In the genomic region with DNA sequence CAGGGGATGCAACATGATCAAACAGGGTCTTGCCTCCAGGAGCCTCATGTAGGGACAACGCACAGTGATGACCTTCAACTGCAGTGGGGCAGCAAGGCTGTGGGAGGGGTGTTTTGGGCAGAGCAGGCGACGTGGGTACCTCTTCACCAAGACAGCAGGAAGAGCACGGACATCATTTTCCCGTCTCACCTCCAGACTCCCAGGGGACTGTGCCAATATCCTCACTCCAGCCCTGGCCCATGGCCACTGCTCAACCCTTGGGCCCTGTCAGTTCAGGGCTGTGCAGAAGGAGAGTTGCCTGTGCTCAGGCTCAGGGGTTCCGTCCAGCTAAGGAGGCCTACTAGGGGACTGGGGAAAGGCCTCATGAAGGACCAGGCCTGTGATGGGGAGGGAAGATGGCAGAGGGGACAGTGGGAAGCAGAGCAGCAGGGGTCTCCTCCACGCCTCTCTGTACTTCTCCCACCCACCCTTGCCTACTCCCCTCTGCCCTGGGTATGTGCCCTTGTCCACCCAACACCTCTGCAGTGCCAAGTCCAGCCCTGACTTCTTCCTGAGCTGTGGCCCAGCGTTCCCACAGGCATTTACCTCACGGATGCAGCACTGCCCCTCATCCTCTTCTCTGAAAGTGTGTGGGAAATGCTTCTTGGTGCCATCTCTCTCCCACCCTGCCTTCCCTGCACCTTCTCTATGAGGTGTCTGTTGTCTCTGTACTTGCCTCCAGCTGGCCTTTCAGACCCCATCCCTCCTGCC, we compare ENCODE assay signal across 32 cellular contexts. TPM values are rescaled to one million over a fixed set of nuclear protein-coding genes. Genes with fewer than 3 reads are reported as not detected.
DNase-seq lines count a peak whose midpoint lies in the region; ATAC-seq lines count a peak whose summit lies in the region.
"Had no signal": no experiment of that assay in that cellular context is flagged by ENCODE, and none has a peak within 500 bp of the region (broad histone marks: within the 10 kb centered on the region; RNA-seq: fewer than 3 reads in every experiment).

No MANE protein-coding gene starts in this region.

- H3K27ac Mint-ChIP-seq in activated naive CD4-positive, alpha-beta T cell treated with anti-CD3 and anti-CD28 coated beads, Interleukin-2, amount 10 ng/mL, durations not matched to agents 7 days and 5 days, result peak overlapping the region; percentile 80
- no peak overlapping the region for H3K27ac Mint-ChIP-seq in activated naive CD4-positive, alpha-beta T cell treated with anti-CD3 and anti-CD28 coated beads for 36 hours
- peak overlapping the region; percentile 33 for H3K27ac Mint-ChIP-seq in central memory CD8-positive, alpha-beta T cell (ENCODE audit: low read depth)
- H3K27ac Mint-ChIP-seq in stimulated activated naive B cell treated with anti-CD40 and anti-IgM and Interleukin-4, amounts not matched to agents 10 μg/mL and 1 μg/mL and 100 μg/mL, for 72 hours, result peak overlapping the region; percentile 9
- H3K27ac Mint-ChIP-seq: activated B cell treated with CpG ODN at 0.5 μM for 24 hours had no signal

- intact Hi-C loops in activated naive CD4-positive, alpha-beta T cell treated with anti-CD3 and anti-CD28 coated beads for 36 hours (cut with micrococcal nuclease), result no loop called here
- intact Hi-C loops in left ventricle myocardium superior (cut with micrococcal nuclease), result no loop called here

- no peaks in the 10 kb centered on the region for H3K9me3 Mint-ChIP-seq in activated naive CD4-positive, alpha-beta T cell treated with anti-CD3 and anti-CD28 coated beads, Interleukin-2, amount 10 ng/mL, durations not matched to agents 7 days and 5 days
- H3K9me3 Mint-ChIP-seq in activated naive CD4-positive, alpha-beta T cell treated with anti-CD3 and anti-CD28 coated beads for 36 hours, result no peaks in the 10 kb centered on the region
- no peaks in the 10 kb centered on the region for H3K9me3 Mint-ChIP-seq in central memory CD8-positive, alpha-beta T cell
- no peaks in the 10 kb centered on the region for H3K9me3 Mint-ChIP-seq in stimulated activated naive B cell treated with anti-CD40 and anti-IgM and Interleukin-4, amounts not matched to agents 10 μg/mL and 1 μg/mL and 100 μg/mL, for 72 hours
- H3K9me3 Mint-ChIP-seq: activated B cell treated with CpG ODN at 0.5 μM for 24 hours, naive B cell had no signal

- no peak for DNase-seq in activated naive CD4-positive, alpha-beta T cell treated with anti-CD3 and anti-CD28 coated beads, Interleukin-2, amount 10 ng/mL, durations not matched to agents 7 days and 5 days
- no peak for DNase-seq in activated naive CD4-positive, alpha-beta T cell treated with anti-CD3 and anti-CD28 coated beads for 36 hours
- DNase-seq in Jurkat, Clone E6-1 (ENCODE audit: low read depth, low spot score), result no peak
- no peak for DNase-seq in central memory CD8-positive, alpha-beta T cell (ENCODE audit: low spot score in 2 of 2)
- no peak for DNase-seq in stimulated activated naive B cell treated with anti-CD40 and anti-IgM and Interleukin-4, amounts not matched to agents 10 μg/mL and 1 μg/mL and 100 μg/mL, for 72 hours
- no peak for DNase-seq in AG08395 (ENCODE audit: low spot score)
- no peak for DNase-seq in left ventricle myocardium superior
- DNase-seq in superior temporal gyrus (ENCODE audit: extremely low spot score), result no peak
- DNase-seq: activated B cell treated with CpG ODN at 0.5 μM for 24 hours; activated CD4-positive, alpha-beta T cell treated with anti-CD3 and anti-CD28 coated beads, Interleukin-2, amount 50 U/mL, for 48 hours; activated gamma-delta T cell; activated T-cell treated with anti-CD3 and anti-CD28 coated beads for 4 hours; BE2C; cerebellar nuclear complex; COR-L47; dermis blood vessel endothelial cell; DMS53; HCEC 1CT; IMR-90; lower lobe of right lung; midbrain; naive B cell; NCI-H1105 treated with DMSO at 0.1 percent for 48 hours; NCI-H1930; NCI-H2171 treated with DMSO at 0.1 percent for 48 hours; NCI-H510A; right lobe of liver; SIG-M5 had no signal

- H3K4me3 Mint-ChIP-seq in activated naive CD4-positive, alpha-beta T cell treated with anti-CD3 and anti-CD28 coated beads, Interleukin-2, amount 10 ng/mL, durations not matched to agents 7 days and 5 days, result peak overlapping the region; percentile 77
- no peak overlapping the region for H3K4me3 Mint-ChIP-seq in activated naive CD4-positive, alpha-beta T cell treated with anti-CD3 and anti-CD28 coated beads for 36 hours
- no peak overlapping the region for H3K4me3 Mint-ChIP-seq in central memory CD8-positive, alpha-beta T cell
- no peak overlapping the region for H3K4me3 Mint-ChIP-seq in stimulated activated naive B cell treated with anti-CD40 and anti-IgM and Interleukin-4, amounts not matched to agents 10 μg/mL and 1 μg/mL and 100 μg/mL, for 72 hours
- H3K4me3 Mint-ChIP-seq: activated B cell treated with CpG ODN at 0.5 μM for 24 hours had no signal

- ATAC-seq in central memory CD8-positive, alpha-beta T cell (replicated peaks; ENCODE audit: extremely low read depth, poor library complexity, severe bottlenecking), result no peak
- ATAC-seq in stimulated activated naive B cell treated with anti-CD40 and anti-IgM and Interleukin-4, amounts not matched to agents 10 μg/mL and 1 μg/mL and 100 μg/mL, for 72 hours (replicated peaks), result no peak
- ATAC-seq in left ventricle myocardium superior, result no peak
- ATAC-seq: lower lobe of right lung, right lobe of liver had no signal

- H3K4me3 ChIP-seq in Jurkat, Clone E6-1 (ENCODE audit: low read length), result peak overlapping the region; percentile 57
- H3K4me3 ChIP-seq: lower lobe of right lung, prostate gland, right lobe of liver, tibial nerve had no signal

- no peaks in the 10 kb centered on the region for H3K27me3 Mint-ChIP-seq in activated naive CD4-positive, alpha-beta T cell treated with anti-CD3 and anti-CD28 coated beads, Interleukin-2, amount 10 ng/mL, durations not matched to agents 7 days and 5 days
- no peaks in the 10 kb centered on the region for H3K27me3 Mint-ChIP-seq in activated naive CD4-positive, alpha-beta T cell treated with anti-CD3 and anti-CD28 coated beads for 36 hours (ENCODE audit: low read depth)
- H3K27me3 Mint-ChIP-seq in central memory CD8-positive, alpha-beta T cell, result no peaks in the 10 kb centered on the region
- H3K27me3 Mint-ChIP-seq in stimulated activated naive B cell treated with anti-CD40 and anti-IgM and Interleukin-4, amounts not matched to agents 10 μg/mL and 1 μg/mL and 100 μg/mL, for 72 hours, result no peaks in the 10 kb centered on the region
- H3K27me3 Mint-ChIP-seq: activated B cell treated with CpG ODN at 0.5 μM for 24 hours, naive B cell had no signal

- peaks cover 87% of the 10 kb centered on the region for H3K4me1 Mint-ChIP-seq in activated naive CD4-positive, alpha-beta T cell treated with anti-CD3 and anti-CD28 coated beads, Interleukin-2, amount 10 ng/mL, durations not matched to agents 7 days and 5 days
- peaks cover 13% of the 10 kb centered on the region for H3K4me1 Mint-ChIP-seq in activated naive CD4-positive, alpha-beta T cell treated with anti-CD3 and anti-CD28 coated beads for 36 hours (ENCODE audit: low read depth)
- peaks cover 40% of the 10 kb centered on the region for H3K4me1 Mint-ChIP-seq in central memory CD8-positive, alpha-beta T cell
- peaks cover 7 to 20% of the 10 kb centered on the region in 2 donors for H3K4me1 Mint-ChIP-seq in stimulated activated naive B cell treated with anti-CD40 and anti-IgM and Interleukin-4, amounts not matched to agents 10 μg/mL and 1 μg/mL and 100 μg/mL, for 72 hours
- H3K4me1 Mint-ChIP-seq: activated B cell treated with CpG ODN at 0.5 μM for 24 hours had no signal

- H3K36me3 Mint-ChIP-seq in activated naive CD4-positive, alpha-beta T cell treated with anti-CD3 and anti-CD28 coated beads, Interleukin-2, amount 10 ng/mL, durations not matched to agents 7 days and 5 days, result peaks cover 5% of the 10 kb centered on the region
- no peaks in the 10 kb centered on the region for H3K36me3 Mint-ChIP-seq in activated naive CD4-positive, alpha-beta T cell treated with anti-CD3 and anti-CD28 coated beads for 36 hours (ENCODE audit: low read depth)
- peaks cover 2% of the 10 kb centered on the region for H3K36me3 Mint-ChIP-seq in central memory CD8-positive, alpha-beta T cell (ENCODE audit: insufficient read depth)
- no peaks in the 10 kb centered on the region for H3K36me3 Mint-ChIP-seq in stimulated activated naive B cell treated with anti-CD40 and anti-IgM and Interleukin-4, amounts not matched to agents 10 μg/mL and 1 μg/mL and 100 μg/mL, for 72 hours
- H3K36me3 Mint-ChIP-seq: naive B cell had no signal

- CTCF ChIA-PET in activated naive CD4-positive, alpha-beta T cell treated with anti-CD3 and anti-CD28 coated beads, Interleukin-2, amount 10 ng/mL, durations not matched to agents 7 days and 5 days (lab: Charles Lee), result no interaction called here
- CTCF ChIA-PET in activated naive CD4-positive, alpha-beta T cell treated with anti-CD3 and anti-CD28 coated beads for 36 hours (lab: Charles Lee), result no interaction called here

RNA-seq across cellular contexts. Expression of gene IL9R, which starts 1.4 kb away (rescaled TPM):
- 1 to 10 TPM; 1.0 to 1.5 TPM for total RNA-seq in activated naive CD4-positive, alpha-beta T cell treated with anti-CD3 and anti-CD28 coated beads for 36 hours
- polyA plus RNA-seq in Jurkat, Clone E6-1 (2012; ENCODE audit: insufficient read depth, insufficient read length), result 38.6 TPM
- total RNA-seq in left ventricle myocardium superior, result not detected
- total RNA-seq: dermis blood vessel endothelial cell, frontal cortex, IMR-90, M059J had no signal
